In the genomic region with DNA sequence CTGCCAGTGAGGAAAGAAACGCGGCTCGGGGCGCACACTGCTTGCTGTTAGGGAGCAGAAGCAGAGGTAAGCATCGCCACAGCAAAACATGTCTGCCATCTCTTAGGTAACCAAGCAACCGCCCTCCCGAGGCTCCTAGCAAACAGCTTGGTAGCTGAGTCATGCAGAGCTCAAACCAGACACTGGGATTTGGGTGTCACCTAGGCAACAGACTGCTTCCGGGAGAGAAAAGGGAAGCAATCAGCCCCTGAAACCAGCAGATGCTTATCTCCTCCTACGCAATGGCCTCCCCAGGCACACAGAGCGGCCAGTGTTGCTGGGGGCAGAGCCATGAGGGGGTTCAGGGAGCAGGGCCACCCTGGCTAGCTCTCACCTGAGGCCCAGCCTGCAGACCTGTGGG, we compare ENCODE assay signal across 8 cellular contexts. TPM values are rescaled to one million over a fixed set of nuclear protein-coding genes. Genes with fewer than 3 reads are reported as not detected.
DNase-seq lines count a peak whose midpoint lies in the region; ATAC-seq lines count a peak whose summit lies in the region.
"Not testable (repeated sequence)": the region's sequence is repeated elsewhere in the genome, so short reads cannot be mapped to it uniquely, and the experiment has no call there.

No MANE protein-coding gene starts in this region.

- peak overlapping the region; percentile 51 to 99 (median 96) for H3K27ac Mint-ChIP-seq in naive B cell
- H3K27ac Mint-ChIP-seq in stimulated activated naive B cell treated with anti-CD40 and anti-IgM and Interleukin-4, amounts not matched to agents 10 μg/mL and 1 μg/mL and 100 μg/mL, for 72 hours, result peak overlapping the region; percentile 93

- ATAC-seq in GM21737 (IDR thresholded peaks at IDR 0.05; ENCODE audit: unreplicated experiment), result peak; percentile 66
- peak; percentile 65 for ATAC-seq in HG03571 (IDR thresholded peaks at IDR 0.05; ENCODE audit: unreplicated experiment)
- peak; percentile 64 to 68 for ATAC-seq in naive B cell (ENCODE audit: low read depth in 2 of 2)
- ATAC-seq in stimulated activated naive B cell treated with anti-CD40 and anti-IgM and Interleukin-4, amounts not matched to agents 10 μg/mL and 1 μg/mL and 100 μg/mL, for 72 hours (replicated peaks), result peak; percentile 75

- H3K4me1 ChIP-seq in effector memory CD4-positive, alpha-beta T cell (ENCODE audit: control insufficient read depth, insufficient read depth, low read length, poor library complexity, severe bottlenecking), result not testable (repeated sequence)

- H3K9me3 ChIP-seq in effector memory CD4-positive, alpha-beta T cell (ENCODE audit: control insufficient read depth, low read length), result not testable (repeated sequence)

- peak overlapping the region in 7 of 8 donors; percentile 62 to 96 (median 94) for H3K4me3 Mint-ChIP-seq in naive B cell
- peak overlapping the region; percentile 3 to 86 for H3K4me3 Mint-ChIP-seq in stimulated activated naive B cell treated with anti-CD40 and anti-IgM and Interleukin-4, amounts not matched to agents 10 μg/mL and 1 μg/mL and 100 μg/mL, for 72 hours

- not testable (repeated sequence) for H3K36me3 Mint-ChIP-seq in naive B cell
- peaks cover 8 to 19% of the 10 kb centered on the region in 2 donors for H3K36me3 Mint-ChIP-seq in stimulated activated naive B cell treated with anti-CD40 and anti-IgM and Interleukin-4, amounts not matched to agents 10 μg/mL and 1 μg/mL and 100 μg/mL, for 72 hours

- H3K9me3 Mint-ChIP-seq in naive B cell; stimulated activated naive B cell treated with anti-CD40 and anti-IgM and Interleukin-4, amounts not matched to agents 10 μg/mL and 1 μg/mL and 100 μg/mL, for 72 hours: not testable (repeated sequence)

- H3K27me3 Mint-ChIP-seq in naive B cell; stimulated activated naive B cell treated with anti-CD40 and anti-IgM and Interleukin-4, amounts not matched to agents 10 μg/mL and 1 μg/mL and 100 μg/mL, for 72 hours: not testable (repeated sequence)

- H3K4me3 ChIP-seq in effector memory CD4-positive, alpha-beta T cell (ENCODE audit: insufficient read depth, low read depth, low read length, poor library complexity, severe bottlenecking), result not testable (repeated sequence)

- peaks cover 33% of the 10 kb centered on the region for H3K36me3 ChIP-seq in effector memory CD4-positive, alpha-beta T cell (ENCODE audit: control insufficient read depth, insufficient read depth, low read length)

- peak; percentile 57 for DNase-seq in GM04503 (ENCODE audit: low read depth)
- peak; percentile 13 for DNase-seq in RKO (ENCODE audit: low spot score)
- peak; percentile 64 for DNase-seq in activated CD8-positive, alpha-beta memory T cell treated with anti-CD3 and anti-CD28 coated beads, Interleukin-2, amount 50 U/mL, for 48 hours
- DNase-seq in effector memory CD4-positive, alpha-beta T cell, result peak; percentile 61 to 69 (median 67)
- peak; percentile 67 for DNase-seq in naive B cell
- peak; percentile 64 for DNase-seq in stimulated activated naive B cell treated with anti-CD40 and anti-IgM and Interleukin-4, amounts not matched to agents 10 μg/mL and 1 μg/mL and 100 μg/mL, for 72 hours

- H3K27ac ChIP-seq in effector memory CD4-positive, alpha-beta T cell (ENCODE audit: insufficient read depth, low read length, poor library complexity, severe bottlenecking), result peak overlapping the region; percentile 93

- H3K27me3 ChIP-seq in effector memory CD4-positive, alpha-beta T cell (replicated peaks; ENCODE audit: control insufficient read depth, insufficient read depth, low read length, poor library complexity, severe bottlenecking), result not testable (repeated sequence)

- H3K4me1 Mint-ChIP-seq in naive B cell, result peaks cover 16 to 24% (median 20%) of the 10 kb centered on the region in 3 donors
- H3K4me1 Mint-ChIP-seq in stimulated activated naive B cell treated with anti-CD40 and anti-IgM and Interleukin-4, amounts not matched to agents 10 μg/mL and 1 μg/mL and 100 μg/mL, for 72 hours, result peaks cover 11 to 19% of the 10 kb centered on the region in 2 donors

RNA-seq across cellular contexts. Expression of gene IDS, which starts 1.7 kb away (rescaled TPM):
- polyA plus RNA-seq in naive B cell (ENCODE audit: low read depth in 6 of 6), result 100 to 1,000 TPM in 1 of 6 donors, 10 to 100 TPM in 5; 71.1 to 106 (median 77.5) TPM

RNA-seq across cellular contexts. Expression of gene EOLA1, which starts 37.4 kb away (rescaled TPM):
- polyA plus RNA-seq in naive B cell (ENCODE audit: low read depth in 6 of 6), result 10 to 100 TPM; 10.6 to 27.8 (median 23.2) TPM

RNA-seq across cellular contexts. Expression of gene HSFX3, which starts 46.3 kb away (rescaled TPM):
- not detected for polyA plus RNA-seq in naive B cell (ENCODE audit: low read depth in 6 of 6)

Comparison
In these comparisons a context has a peak if more than half of its experiments do, and no peak if none do; other contexts are left out.
1. DNase-seq: peak in every context shown above with its lines; median percentile 67 in effector memory CD4-positive, alpha-beta T cell; 67 in naive B cell; 64 in activated CD8-positive, alpha-beta memory T cell treated with anti-CD3 and anti-CD28 coated beads, Interleukin-2, amount 50 U/mL, for 48 hours; 64 in stimulated activated naive B cell treated with anti-CD40 and anti-IgM and Interleukin-4, amounts not matched to agents 10 μg/mL and 1 μg/mL and 100 μg/mL, for 72 hours; 57 in GM04503; 13 in RKO.